ENCODE assay signal across 11 cellular contexts in the genomic region with DNA sequence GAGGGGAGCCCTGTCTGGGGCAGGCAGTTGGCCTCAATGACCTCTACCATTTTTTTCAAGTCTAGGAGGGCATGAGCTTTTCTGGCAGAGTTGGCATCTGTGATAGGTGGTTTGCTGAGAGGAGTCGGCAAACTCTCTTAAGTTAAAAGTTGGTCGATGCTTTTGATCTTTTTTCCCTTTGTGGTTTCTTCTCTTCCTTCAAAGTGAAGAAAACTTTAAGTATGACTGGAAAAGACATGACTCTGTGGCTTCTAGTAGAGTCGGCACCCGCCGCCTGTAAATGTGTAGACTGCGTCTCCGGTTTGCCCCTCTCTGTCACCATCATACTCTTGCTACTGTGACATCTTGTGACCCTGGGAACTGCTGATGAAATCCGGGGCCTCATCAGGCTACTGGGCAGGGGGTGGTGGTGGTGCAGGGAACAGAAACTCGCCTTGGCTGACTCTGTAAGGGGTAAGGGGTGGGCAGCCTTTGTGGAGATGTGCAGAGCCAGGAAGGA. TPM values are rescaled to one million over a fixed set of nuclear protein-coding genes. Genes with fewer than 3 reads are reported as not detected.
DNase-seq lines count a peak whose midpoint lies in the region; ATAC-seq and FAIRE-seq lines count a peak whose summit lies in the region.
"Had no signal": no experiment of that assay in that cellular context is flagged by ENCODE, and none has a peak within 500 bp of the region (broad histone marks: within the 10 kb centered on the region; RNA-seq: fewer than 3 reads in every experiment).

No MANE protein-coding gene starts in this region.

- H3K4me3 ChIP-seq in small intestine (ENCODE audit: low read depth in 1 of 2, low read length in 2 of 2): no peak overlapping the region
- H3K4me3 ChIP-seq: gastroesophageal sphincter, thyroid gland had no signal

- H3K27me3 ChIP-seq in small intestine (ENCODE audit: control insufficient read depth in 2 of 2, insufficient read depth in 2 of 2, low read length in 2 of 2): no peaks in the 10 kb centered on the region
- H3K27me3 ChIP-seq: gastroesophageal sphincter, thyroid gland had no signal

- H3K27ac ChIP-seq in small intestine (ENCODE audit: low read depth in 1 of 2, low read length in 1 of 2): peak overlapping the region; percentile 43 to 93
- H3K27ac ChIP-seq: parathyroid adenoma, thyroid gland had no signal

- DNase-seq in GM18507 (ENCODE audit: extremely low spot score, insufficient read length, low read depth): no peak
- DNase-seq in NOMO-1 treated with dmso at 0.1 percent for 144 hours (lab: John Stamatoyannopoulos, UW; ENCODE audit: unreplicated experiment): peak; percentile 55
- peak; percentile 63 to 80 for DNase-seq in activated naive CD4-positive, alpha-beta T cell treated with anti-CD3 and anti-CD28 coated beads, Interleukin-2, amount 50 U/mL, for 72 hours (ENCODE audit: low spot score in 2 of 2)
- DNase-seq in small intestine: no peak
- DNase-seq in DMS 273 treated with DMSO at 0.1 percent for 48 hours (lab: John Stamatoyannopoulos, UW): no peak
- DNase-seq: thyroid gland had no signal

- H3K36me3 ChIP-seq in small intestine (ENCODE audit: control insufficient read depth in 2 of 2, insufficient read depth in 2 of 2, low read length in 2 of 2): no peaks in the 10 kb centered on the region
- H3K36me3 ChIP-seq: gastroesophageal sphincter, thyroid gland had no signal

- ATAC-seq in activated naive CD4-positive, alpha-beta T cell treated with anti-CD3 and anti-CD28 coated beads, Interleukin-2, amount 50 U/mL, for 72 hours: peak; percentile 77 to 79
- no peak for ATAC-seq in HG02852 (IDR thresholded peaks at IDR 0.05; ENCODE audit: unreplicated experiment)
- ATAC-seq in GM19351 (IDR thresholded peaks at IDR 0.05; ENCODE audit: unreplicated experiment): no peak
- ATAC-seq in GM19023 (IDR thresholded peaks at IDR 0.05; ENCODE audit: unreplicated experiment): no peak
- ATAC-seq: gastroesophageal sphincter had no signal

- no peaks in the 10 kb centered on the region for H3K9me3 ChIP-seq in small intestine (ENCODE audit: control insufficient read depth, low read depth)
- H3K9me3 ChIP-seq: gastroesophageal sphincter, thyroid gland had no signal

- H3K36me3 Mint-ChIP-seq in activated naive CD4-positive, alpha-beta T cell treated with anti-CD3 and anti-CD28 coated beads, Interleukin-2, amount 50 U/mL, for 72 hours: peaks cover 25 to 44% of the 10 kb centered on the region in 2 donors

- H3K27ac Mint-ChIP-seq in activated naive CD4-positive, alpha-beta T cell treated with anti-CD3 and anti-CD28 coated beads, Interleukin-2, amount 50 U/mL, for 72 hours: peak overlapping the region; percentile 96 to 97

- no peaks in the 10 kb centered on the region for H3K4me1 ChIP-seq in small intestine (ENCODE audit: control insufficient read depth in 2 of 2, insufficient read depth in 1 of 2, low read depth in 1 of 2, low read length in 1 of 2)

- H3K9me3 Mint-ChIP-seq in activated naive CD4-positive, alpha-beta T cell treated with anti-CD3 and anti-CD28 coated beads, Interleukin-2, amount 50 U/mL, for 72 hours: no peaks in the 10 kb centered on the region

- FAIRE-seq in GM18507 (lab: Jason Lieb, UNC): peak; percentile 88
- no peak for FAIRE-seq in small intestine (lab: Jason Lieb, UNC)

- 64 to 81% (median 68%) methylated on average over 9 of the region's 9 CpGs for WGBS in small intestine, 3 donors

RNA-seq across cellular contexts. Expression of gene INPP5D, which starts 21.1 kb away (rescaled TPM):
- total RNA-seq in activated naive CD4-positive, alpha-beta T cell treated with anti-CD3 and anti-CD28 coated beads, Interleukin-2, amount 50 U/mL, for 72 hours: 10 to 100 TPM; 70.7 to 71.1 TPM
- 1 to 10 TPM; 4.7 to 7.9 (median 5.9) TPM for polyA plus RNA-seq in small intestine

RNA-seq across cellular contexts. Expression of gene NEU2, which starts 48.8 kb away (rescaled TPM):
- total RNA-seq in activated naive CD4-positive, alpha-beta T cell treated with anti-CD3 and anti-CD28 coated beads, Interleukin-2, amount 50 U/mL, for 72 hours: not detected
- polyA plus RNA-seq in small intestine: not detected
- total RNA-seq: gastroesophageal sphincter, thyroid gland had no signal

Comparison
In these comparisons a context has a peak if more than half of its experiments do, and no peak if none do; other contexts are left out.
1. DNase-seq: peak in NOMO-1 treated with dmso at 0.1 percent for 144 hours (single experiment) and activated naive CD4-positive, alpha-beta T cell treated with anti-CD3 and anti-CD28 coated beads, Interleukin-2, amount 50 U/mL, for 72 hours (2 of 2); none in GM18507 (single experiment), small intestine (single experiment) and DMS 273 treated with DMSO at 0.1 percent for 48 hours (single experiment).
2. ATAC-seq: peak in activated naive CD4-positive, alpha-beta T cell treated with anti-CD3 and anti-CD28 coated beads, Interleukin-2, amount 50 U/mL, for 72 hours (2 of 2); none in HG02852 (single experiment), GM19351 (single experiment) and GM19023 (single experiment).